8 cellular contexts compared by ENCODE assay signal in genomic region chr10:62046522-62047239, GRCh38.
DNase-seq lines count a peak whose midpoint lies in the region; ATAC-seq and TF ChIP-seq lines count a peak whose summit lies in the region.

No MANE protein-coding gene starts in this region.

- H3K4me1 ChIP-seq in ACC112 (ENCODE audit: control insufficient read depth, insufficient read depth, low read length, unreplicated experiment) (peaks cover 60% of the 10 kb centered on the region), neutrophil (ENCODE audit: control insufficient read depth in 1 of 2, insufficient read depth in 1 of 2, low read depth in 1 of 2, low read length in 1 of 2) (peaks cover 25% of the 10 kb centered on the region in 2 experiments)

- no peaks in the 10 kb centered on the region for H3K27me3 ChIP-seq in ACC112 (ENCODE audit: insufficient read depth, low read length)
- no peaks in the 10 kb centered on the region for H3K27me3 ChIP-seq in neutrophil

- peak; percentile 51 for ATAC-seq in GM18517 (IDR thresholded peaks at IDR 0.05; ENCODE audit: unreplicated experiment)
- ATAC-seq in HG02970 (IDR thresholded peaks at IDR 0.05; ENCODE audit: low FRiP score, unreplicated experiment): peak; percentile 50

- peak overlapping the region; percentile 61 for H3K4me3 ChIP-seq in ACC112 (ENCODE audit: low read depth, low read length)
- no peak overlapping the region for H3K4me3 ChIP-seq in neutrophil (ENCODE audit: low read depth in 1 of 2, low read length in 1 of 2)

- no peak overlapping the region for H2AFZ ChIP-seq in ACC112 (ENCODE audit: low read length, unreplicated experiment)

- H3K79me2 ChIP-seq in ACC112 (ENCODE audit: control insufficient read depth, insufficient read depth, low read length, unreplicated experiment): peaks cover 34% of the 10 kb centered on the region

- peak; percentile 15 for DNase-seq in RPMI8226
- DNase-seq in dermis blood vessel endothelial cell: peak; percentile 46
- no peak for DNase-seq in NCI-H774 (lab: John Stamatoyannopoulos, UW)
- DNase-seq in DMS53 (lab: John Stamatoyannopoulos, UW): no peak

- H3K36me3 ChIP-seq in ACC112 (ENCODE audit: insufficient read depth, low read length) (peaks cover 4% of the 10 kb centered on the region), neutrophil (no peaks in the 10 kb centered on the region)

- H3K27ac ChIP-seq in ACC112 (ENCODE audit: low read depth, low read length) (peak overlapping the region; percentile 86), neutrophil (peak overlapping the region; percentile 51)

- TF ChIP-seq CTCF in neutrophil (IDR thresholded peaks at IDR 0.05): no peak

- H3K9me3 ChIP-seq in neutrophil: no peaks in the 10 kb centered on the region

Comparison
In these comparisons a context has a peak if more than half of its experiments do, and no peak if none do; other contexts are left out.
1. DNase-seq: peak in RPMI8226 (single experiment) and dermis blood vessel endothelial cell (single experiment); none in NCI-H774 (single experiment) and DMS53 (single experiment).